In genomic region chr1:21216835-21217811, GRCh38 we compare ENCODE assay signal across 8 cellular contexts. TPM values are rescaled to one million over a fixed set of nuclear protein-coding genes. Genes with fewer than 3 reads are reported as not detected.
A peak's percentile ranks its signal among the peaks of the same experiment; 100 is the strongest.
DNase-seq lines count a peak whose midpoint lies in the region; ATAC-seq and TF ChIP-seq lines count a peak whose summit lies in the region.

No MANE protein-coding gene starts in this region.

- CTCF ChIA-PET in activated CD8-positive, alpha-beta T cell treated with anti-CD3 and anti-CD28 coated beads for 36 hours (lab: Charles Lee) = interaction anchor here (0.8 to 4.2 kb wide), 31 partner anchors 9 to 520 kb away, joined by 3 to 53 read pairs (median 4); no protein-coding TSS in a partner anchor

- POLR2A ChIA-PET in activated CD8-positive, alpha-beta T cell treated with anti-CD3 and anti-CD28 coated beads for 36 hours (lab: Charles Lee) = interaction anchor here (1.3 to 1.7 kb wide), 2 partner anchors 16 to 151 kb away, joined by 4 to 5 read pairs; no protein-coding TSS in a partner anchor

- H3K9me2 ChIP-seq in neural cell (ENCODE audit: insufficient read depth, low read length) = no peaks in the 10 kb centered on the region

- peaks cover 13% of the 10 kb centered on the region for H3K36me3 Mint-ChIP-seq in activated CD8-positive, alpha-beta T cell treated with anti-CD3 and anti-CD28 coated beads for 36 hours (ENCODE audit: low read depth)
- H3K36me3 Mint-ChIP-seq in endodermal cell (ENCODE audit: low read depth) = peaks cover 22% of the 10 kb centered on the region

- no peak overlapping the region for H3K9ac ChIP-seq in endodermal cell (ENCODE audit: extremely low read depth, low read length, poor library complexity, severe bottlenecking)
- H3K9ac ChIP-seq in neural cell (ENCODE audit: low read length) = no peak overlapping the region

- H4K20me1 ChIP-seq in neural cell (ENCODE audit: insufficient read depth) = no peaks in the 10 kb centered on the region

- DNase-seq in DMS153 treated with DMSO at 0.1 percent for 48 hours (lab: John Stamatoyannopoulos, UW; ENCODE audit: unreplicated experiment) (peak; percentile 2), DMS153 (lab: John Stamatoyannopoulos, UW) (no peak), NCI-H1694 (lab: John Stamatoyannopoulos, UW) (peak; percentile 47), endodermal cell (peak; percentile 90), superior temporal gyrus (ENCODE audit: extremely low spot score) (peak; percentile 54)
- peak; percentile 86 for DNase-seq in activated CD8-positive, alpha-beta T cell treated with anti-CD3 and anti-CD28 coated beads for 36 hours

- H3K27me3 ChIP-seq in endodermal cell (ENCODE audit: control insufficient read depth, insufficient read depth, low read length, poor library complexity, severe bottlenecking) = no peaks in the 10 kb centered on the region
- no peaks in the 10 kb centered on the region for H3K27me3 ChIP-seq in neural cell (ENCODE audit: insufficient read depth, low read depth, low read length)

- TF ChIP-seq RAD21 in neural cell (conservative IDR thresholded peaks at IDR 0.05) = no peak

- peak; percentile 84 for TF ChIP-seq CTCF in activated CD8-positive, alpha-beta T cell treated with anti-CD3 and anti-CD28 coated beads for 36 hours (IDR thresholded peaks at IDR 0.05)
- peak; percentile 88 for TF ChIP-seq CTCF in endodermal cell (conservative IDR thresholded peaks at IDR 0.05)
- peak; percentile 38 for TF ChIP-seq CTCF in neural cell (IDR thresholded peaks at IDR 0.05; ENCODE audit: poor library complexity, severe bottlenecking)

- H2AFZ ChIP-seq in neural cell (ENCODE audit: low read depth, low read length) = no peak overlapping the region

- peaks cover 14% of the 10 kb centered on the region for H3K36me3 ChIP-seq in endodermal cell (ENCODE audit: control insufficient read depth, insufficient read depth, low read length)
- H3K36me3 ChIP-seq in neural cell (ENCODE audit: insufficient read depth, low read length) = no peaks in the 10 kb centered on the region

- no peaks in the 10 kb centered on the region for H3F3A ChIP-seq in neural cell (ENCODE audit: insufficient read depth, low read length, poor library complexity, severe bottlenecking)

- ATAC-seq in activated CD8-positive, alpha-beta T cell treated with anti-CD3 and anti-CD28 coated beads for 36 hours = peak; percentile 74
- no peak for ATAC-seq in HG03175 (IDR thresholded peaks at IDR 0.05; ENCODE audit: unreplicated experiment)

- intact Hi-C loops in activated CD8-positive, alpha-beta T cell treated with anti-CD3 and anti-CD28 coated beads for 36 hours (cut with micrococcal nuclease) = loop anchor here (2.0 kb wide), 1 partner anchor 152 kb away; no protein-coding TSS in a partner anchor

- H3K9me3 ChIP-seq in endodermal cell (ENCODE audit: control insufficient read depth, low read length) (no peaks in the 10 kb centered on the region), neural cell (ENCODE audit: low read length) (no peaks in the 10 kb centered on the region)

- H3K79me2 ChIP-seq in neural cell (replicated peaks; ENCODE audit: insufficient read depth, low read length) = no peaks in the 10 kb centered on the region

- H3K27ac ChIP-seq in endodermal cell (ENCODE audit: low read depth, low read length) (no peak overlapping the region), neural cell (ENCODE audit: low read length) (no peak overlapping the region)

- H3K9me3 Mint-ChIP-seq in activated CD8-positive, alpha-beta T cell treated with anti-CD3 and anti-CD28 coated beads for 36 hours = no peaks in the 10 kb centered on the region
- H3K9me3 Mint-ChIP-seq in endodermal cell = no peaks in the 10 kb centered on the region

- 89 to 92% methylated on average over 9 to 19 of the region's 19 CpGs for WGBS in endodermal cell (ENCODE audit: insufficient coverage in 1 of 2, insufficient read length in 1 of 2), 2 experiments

- H3K4me3 ChIP-seq in endodermal cell (ENCODE audit: low read length) (no peak overlapping the region), neural cell (ENCODE audit: low read length) (no peak overlapping the region)

- no peaks in the 10 kb centered on the region for H3K27me3 Mint-ChIP-seq in activated CD8-positive, alpha-beta T cell treated with anti-CD3 and anti-CD28 coated beads for 36 hours
- H3K27me3 Mint-ChIP-seq in endodermal cell (ENCODE audit: insufficient read depth) = no peaks in the 10 kb centered on the region

- no peak overlapping the region for H3K4me2 ChIP-seq in neural cell (ENCODE audit: low read length)

- no peak for TF ChIP-seq EP300 in neural cell (conservative IDR thresholded peaks at IDR 0.05; ENCODE audit: poor library complexity, severe bottlenecking)

- peaks cover 2% of the 10 kb centered on the region for H3K4me1 Mint-ChIP-seq in activated CD8-positive, alpha-beta T cell treated with anti-CD3 and anti-CD28 coated beads for 36 hours (ENCODE audit: low read depth)
- no peaks in the 10 kb centered on the region for H3K4me1 Mint-ChIP-seq in endodermal cell

- H3K4me1 ChIP-seq in endodermal cell (ENCODE audit: control insufficient read depth, insufficient read depth, low read length) = peaks cover 5% of the 10 kb centered on the region

- no peak overlapping the region for H3K4me3 Mint-ChIP-seq in activated CD8-positive, alpha-beta T cell treated with anti-CD3 and anti-CD28 coated beads for 36 hours
- H3K4me3 Mint-ChIP-seq in endodermal cell = no peak overlapping the region

- no peak overlapping the region for H3K27ac Mint-ChIP-seq in activated CD8-positive, alpha-beta T cell treated with anti-CD3 and anti-CD28 coated beads for 36 hours
- peak overlapping the region; percentile 48 for H3K27ac Mint-ChIP-seq in endodermal cell

TF ChIP-seq in neural cell, 6 proteins besides CTCF, POLR2A, EP300 and RAD21:
- TF ChIP-seq POLR2AphosphoS5 (IDR thresholded peaks at IDR 0.05) = no peak
- TF ChIP-seq SMC3 (conservative IDR thresholded peaks at IDR 0.05; ENCODE audit: poor library complexity) = no peak
- no peak for TF ChIP-seq EZH2 (IDR thresholded peaks at IDR 0.05; ENCODE audit: borderline replicate concordance, insufficient read depth, low read length, poor library complexity, severe bottlenecking)
- no peak for TF ChIP-seq REST (IDR thresholded peaks at IDR 0.05; ENCODE audit: borderline replicate concordance)
- TF ChIP-seq MXI1 (conservative IDR thresholded peaks at IDR 0.05; ENCODE audit: poor library complexity, severe bottlenecking) = no peak
- TF ChIP-seq TAF1 (IDR thresholded peaks at IDR 0.05; ENCODE audit: low read depth) = no peak

RNA-seq across cellular contexts. Expression of gene EIF4G3, which starts 40.4 kb away (rescaled TPM):
- total RNA-seq in activated CD8-positive, alpha-beta T cell treated with anti-CD3 and anti-CD28 coated beads for 36 hours = 10 to 100 TPM; 48.2 to 48.4 TPM
- total RNA-seq in endodermal cell = 100 to 1,000 TPM; 101 to 103 TPM
- 83.5 TPM for polyA plus RNA-seq in endodermal cell (2013, experiment 1 of 2)
- 80.6 TPM for polyA plus RNA-seq in endodermal cell (2013, experiment 2 of 2)
- polyA plus RNA-seq in neural cell = 56.9 and 58.3 TPM in 2 replicates
- polyA minus RNA-seq in neural cell = 83.8 and 88.3 TPM in 2 replicates

Comparison
In these comparisons a context has a peak if more than half of its experiments do, and no peak if none do; other contexts are left out.
1. CTCF ChIP-seq: peak in every context shown above with its lines; median percentile 88 in endodermal cell; 84 in activated CD8-positive, alpha-beta T cell treated with anti-CD3 and anti-CD28 coated beads for 36 hours; 38 in neural cell.